8 cellular contexts compared by ENCODE assay signal in genomic region chr15:45401665-45402161, GRCh38. TPM values are rescaled to one million over a fixed set of nuclear protein-coding genes. Genes with fewer than 3 reads are reported as not detected.
DNase-seq lines count a peak whose midpoint lies in the region; ATAC-seq, FAIRE-seq and TF ChIP-seq lines count a peak whose summit lies in the region.

No MANE protein-coding gene starts in this region.

- FAIRE-seq in endothelial cell of umbilical vein (lab: Jason Lieb, UNC), result no peak

- peak overlapping the region; percentile 84 for H3K4me3 ChIP-seq in OCI-LY1 (ENCODE audit: low read depth, low read length, poor library complexity, severe bottlenecking)
- H3K4me3 ChIP-seq in endothelial cell of umbilical vein (replicated peaks in 1 of 3; ENCODE audit: insufficient read depth in 1 of 3, low read depth in 1 of 3, low read length in 3 of 3), result peak overlapping the region; percentile 48 to 85 (median 76)

- peak overlapping the region; percentile 99 for H3K4me2 ChIP-seq in OCI-LY1 (ENCODE audit: low read length)
- peak overlapping the region; percentile 84 for H3K4me2 ChIP-seq in endothelial cell of umbilical vein (ENCODE audit: insufficient read depth, low read length)

- H2AFZ ChIP-seq in OCI-LY1 (ENCODE audit: low read length) (peak overlapping the region; percentile 82), endothelial cell of umbilical vein (ENCODE audit: low read depth, low read length) (peak overlapping the region; percentile 77)

- peaks cover 29% of the 10 kb centered on the region for H3K4me1 ChIP-seq in OCI-LY1 (ENCODE audit: insufficient read depth, low read length, severe bottlenecking)
- H3K4me1 ChIP-seq in endothelial cell of umbilical vein (ENCODE audit: control insufficient read depth, extremely low read depth, insufficient read depth, low read length), result peaks cover 10% of the 10 kb centered on the region

- intact Hi-C loops in endothelial cell of umbilical vein (cut with micrococcal nuclease), result loop anchor here (1.0 to 2.0 kb wide), 5 partner anchors 23 to 201 kb away; partner anchors contain the start of genes BLOC1S6 and GATM

- no peaks in the 10 kb centered on the region for H3K9me3 Mint-ChIP-seq in osteocyte (ENCODE audit: unreplicated experiment)

- TF ChIP-seq CTCF in 22Rv1 (IDR thresholded peaks at IDR 0.05), result no peak
- no peak for TF ChIP-seq CTCF in OCI-LY1 (IDR thresholded peaks at IDR 0.05; ENCODE audit: low read length)
- no peak for TF ChIP-seq CTCF in endothelial cell of umbilical vein (IDR thresholded peaks at IDR 0.05; ENCODE audit: extremely low read depth in 1 of 2, insufficient read depth in 1 of 2, low read depth in 1 of 2, low read length in 2 of 2)
- no peak for TF ChIP-seq CTCF in osteocyte (IDR thresholded peaks at IDR 0.05)

- peaks cover 21% of the 10 kb centered on the region for H3K4me1 Mint-ChIP-seq in osteocyte (ENCODE audit: unreplicated experiment)

- H3K9me3 ChIP-seq in OCI-LY1 (ENCODE audit: low read length) (no peaks in the 10 kb centered on the region), endothelial cell of umbilical vein (replicated peaks; ENCODE audit: control insufficient read depth, insufficient read depth, low read length) (no peaks in the 10 kb centered on the region)

- dilution Hi-C loops in endothelial cell of umbilical vein (cut with MboI; ENCODE audit: extremely low pct_ligation_motif_present, low sequenced_read_pairs), result no loop called here

- no peak for TF ChIP-seq POLR2A in endothelial cell of umbilical vein (IDR thresholded peaks at IDR 0.05; ENCODE audit: low read depth, low read length)

- H3K36me3 Mint-ChIP-seq in osteocyte (ENCODE audit: unreplicated experiment), result peaks cover 6% of the 10 kb centered on the region

- H3F3A ChIP-seq in OCI-LY1 (ENCODE audit: insufficient read depth, low read length), result 0 out of 2 replicates have a peak, but pooled peaks cover 7% of the 10 kb centered on the region

- peaks cover 10% of the 10 kb centered on the region; the same call in 1 of the 2 replicates for H3K36me3 ChIP-seq in OCI-LY1 (ENCODE audit: insufficient read depth, low read length)
- H3K36me3 ChIP-seq in endothelial cell of umbilical vein (ENCODE audit: control insufficient read depth in 2 of 2, extremely low read depth in 1 of 2, insufficient read depth in 2 of 2, low read length in 2 of 2), result no peaks in the 10 kb centered on the region

- ATAC-seq in GM19043 (IDR thresholded peaks at IDR 0.05; ENCODE audit: low read depth, unreplicated experiment) (peak; percentile 5), esophagus mucosa (no peak)

- peak overlapping the region; percentile 93 for H3K9ac ChIP-seq in OCI-LY1 (ENCODE audit: low read length)
- peak overlapping the region; percentile 52 for H3K9ac ChIP-seq in endothelial cell of umbilical vein (replicated peaks; ENCODE audit: extremely low read depth, insufficient read depth, low read length)

- peak overlapping the region; percentile 86 for H3K27ac Mint-ChIP-seq in osteocyte (ENCODE audit: unreplicated experiment)

- H3K79me2 ChIP-seq in OCI-LY1 (ENCODE audit: insufficient read depth, low read length) (peaks cover 10% of the 10 kb centered on the region), endothelial cell of umbilical vein (ENCODE audit: control insufficient read depth, insufficient read depth, low read length) (peaks cover 28% of the 10 kb centered on the region)

- H3K27ac ChIP-seq in 22Rv1 (peak overlapping the region; percentile 80), OCI-LY1 (ENCODE audit: low read depth, low read length, poor library complexity, severe bottlenecking) (no peak overlapping the region), endothelial cell of umbilical vein (ENCODE audit: insufficient read depth, low read depth, low read length) (no peak overlapping the region)

- H3K4me3 Mint-ChIP-seq in osteocyte (ENCODE audit: unreplicated experiment), result peak overlapping the region; percentile 88

- H3K27me3 Mint-ChIP-seq in osteocyte (ENCODE audit: unreplicated experiment), result peaks cover 22% of the 10 kb centered on the region

- H4K20me1 ChIP-seq in OCI-LY1 (ENCODE audit: insufficient read depth, low read length) (no peaks in the 10 kb centered on the region), endothelial cell of umbilical vein (replicated peaks; ENCODE audit: control insufficient read depth, extremely low read depth, insufficient read depth, low read length) (no peaks in the 10 kb centered on the region)

- POLR2A ChIA-PET in endothelial cell of umbilical vein (lab: Charles Lee), result interaction anchor here (0.6 to 1.7 kb wide), 6 partner anchors 12 to 239 kb away, joined by 3 to 6 read pairs (median 3); no protein-coding TSS in a partner anchor

- TSS peak; percentile 91 for BruUV-seq in endothelial cell of umbilical vein (replicated peaks; lab: Mats Ljungman, UMichigan)

- H3K9me2 ChIP-seq in OCI-LY1 (ENCODE audit: low read depth, low read length), result no peaks in the 10 kb centered on the region

- DNase-seq in endothelial cell of umbilical vein (ENCODE audit: low read depth, low spot score), result no peak
- DNase-seq in osteocyte (ENCODE audit: extremely low spot score, unreplicated experiment), result no peak
- no peak for DNase-seq in superior temporal gyrus (ENCODE audit: extremely low spot score)
- DNase-seq in stimulated activated CD8-positive, alpha-beta memory T cell treated with anti-CD3 and anti-CD28 coated beads, Interleukin-4, amount 100 ng/mL, for 48 hours, result no peak

- CTCF ChIA-PET in endothelial cell of umbilical vein (lab: Charles Lee), result interaction anchor here (0.6 to 6.9 kb wide), 16 partner anchors 8 to 284 kb away, joined by 3 to 93 read pairs (median 4); no protein-coding TSS in a partner anchor

- H3K27me3 ChIP-seq in OCI-LY1 (ENCODE audit: insufficient read depth, low read length), result no peaks in the 10 kb centered on the region
- H3K27me3 ChIP-seq in endothelial cell of umbilical vein (ENCODE audit: control insufficient read depth in 2 of 2, insufficient read depth in 2 of 2, low read length in 2 of 2), result peaks cover 0 to 5% of the 10 kb centered on the region in 2 experiments

- no peaks in the 10 kb centered on the region for H3K9me1 ChIP-seq in endothelial cell of umbilical vein (replicated peaks; ENCODE audit: control insufficient read depth, extremely low read depth, insufficient read depth, low read length)

TF ChIP-seq in endothelial cell of umbilical vein, 7 proteins besides CTCF, POLR2A, EP300 and RAD21:
- TF ChIP-seq EZH2 (IDR thresholded peaks at IDR 0.05; ENCODE audit: borderline replicate concordance, low read depth, low read length, severe bottlenecking), result no peak
- no peak for TF ChIP-seq MYC (IDR thresholded peaks at IDR 0.05; ENCODE audit: low read depth, low read length)
- TF ChIP-seq POLR2AphosphoS5 (IDR thresholded peaks at IDR 0.05; ENCODE audit: insufficient read depth, low read depth, low read length), result no peak
- no peak for TF ChIP-seq GATA2 (IDR thresholded peaks at IDR 0.05; ENCODE audit: insufficient read depth, insufficient read length, low read depth, low read length)

RNA-seq across cellular contexts. Expression of gene GATM, which starts 23.4 kb away (rescaled TPM):
- 0.48 and 0.60 TPM in 2 replicates for total RNA-seq in endothelial cell of umbilical vein
- 0.16 and 0.21 TPM in 2 replicates for polyA plus RNA-seq in endothelial cell of umbilical vein
- polyA plus RNA-seq in endothelial cell of umbilical vein (2011; cell fraction: cytosol; rRNA removed), result 0.23 and 0.45 TPM in 2 replicates
- 0.34 and 0.43 TPM in 2 replicates for polyA plus RNA-seq in endothelial cell of umbilical vein (2011; cell fraction: nucleus; rRNA removed)
- 0.07 TPM in 1 of 2 replicates, not detected in the other for polyA plus RNA-seq in endothelial cell of umbilical vein (2012)
- polyA minus RNA-seq in endothelial cell of umbilical vein, result 0.51 and 1.4 TPM in 2 replicates
- polyA minus RNA-seq in endothelial cell of umbilical vein (2011; cell fraction: cytosol; rRNA and poly(A)+ RNA removed), result not detected
- polyA minus RNA-seq in endothelial cell of umbilical vein (2011; cell fraction: nucleus; rRNA and poly(A)+ RNA removed), result 0.38 and 0.91 TPM in 2 replicates
- total RNA-seq in osteocyte, result not detected in 2 replicates
- total RNA-seq in esophagus mucosa, result 11.3 TPM
